ENCODE assay signal across 19 cellular contexts in the genomic region with DNA sequence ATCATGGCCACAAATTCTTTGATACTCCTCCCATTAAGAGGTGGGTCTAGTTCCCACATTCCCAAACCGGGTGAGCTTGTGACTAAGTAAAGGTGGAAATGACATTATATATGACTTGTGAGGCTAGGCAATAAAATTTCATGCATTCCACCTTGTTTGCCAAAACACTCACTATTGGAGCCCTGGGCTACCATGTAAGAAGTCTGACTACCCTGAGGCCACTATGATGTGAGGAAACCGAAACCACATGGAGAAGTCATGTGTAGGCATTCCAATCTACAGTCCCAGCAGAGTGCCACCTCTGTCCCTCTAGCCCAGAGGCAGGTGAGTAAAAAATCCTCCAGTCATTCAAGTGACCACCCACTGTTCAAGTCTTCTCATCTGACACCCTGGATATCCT. TPM values are rescaled to one million over a fixed set of nuclear protein-coding genes. Genes with fewer than 3 reads are reported as not detected.
DNase-seq lines count a peak whose midpoint lies in the region; ATAC-seq and TF ChIP-seq lines count a peak whose summit lies in the region.
"Had no signal": no experiment of that assay in that cellular context is flagged by ENCODE, and none has a peak within 500 bp of the region (broad histone marks: within the 10 kb centered on the region; RNA-seq: fewer than 3 reads in every experiment).

No MANE protein-coding gene starts in this region.

- no peak overlapping the region for H3K9ac ChIP-seq in GM23248

- DNase-seq in A172 (ENCODE audit: low spot score) (peak; percentile 45), GM23248 (peak; percentile 45), RPMI7951 (ENCODE audit: low read depth) (peak; percentile 60), foreskin keratinocyte (peak; percentile 76 to 93), NCI-H345 treated with DMSO at 0.1 percent for 48 hours (lab: John Stamatoyannopoulos, UW; ENCODE audit: unreplicated experiment) (no peak), NCI-H2029 (lab: John Stamatoyannopoulos, UW) (no peak), dorsolateral prefrontal cortex (no peak)
- DNase-seq: activated CD4-positive, alpha-beta memory T cell treated with anti-CD3 and anti-CD28 coated beads for 36 hours; activated naive CD4-positive, alpha-beta T cell treated with Interleukin-2 at 50 U/mL for 16 hours; amygdala; DMS79 treated with DMSO at 0.1 percent for 48 hours; GOT3; NCI-H1930; stimulated activated CD4-positive, alpha-beta T cell treated with anti-CD3 and anti-CD28 coated beads, Interleukin-4, amount 100 ng/mL, for 4 hours; WERI-Rb-1 had no signal

- H4K20me1 ChIP-seq in GM23248 (ENCODE audit: insufficient read depth), result no peaks in the 10 kb centered on the region

- ATAC-seq in foreskin keratinocyte (peak; percentile 85), HG03521 (IDR thresholded peaks at IDR 0.05; ENCODE audit: unreplicated experiment) (no peak)
- ATAC-seq: K562, left lobe of liver had no signal

- H2AFZ ChIP-seq in GM23248, result no peak overlapping the region

- WGBS in GM23248 (ENCODE audit: low coverage in 1 of 2, low lambda C conversion rate in 2 of 2, missing lambda C conversion rate in 2 of 2), 2 experiments, result 57 to 64% methylated on average over 2 of the region's 2 CpGs

- in situ Hi-C loops in GM23248 (cut with MboI), result no loop called here

- no peaks in the 10 kb centered on the region for H3K36me3 ChIP-seq in GM23248 (ENCODE audit: low read depth)
- H3K36me3 ChIP-seq: esophagus muscularis mucosa, WERI-Rb-1 had no signal

- H3K79me2 ChIP-seq in GM23248 (ENCODE audit: insufficient read depth), result no peaks in the 10 kb centered on the region

- no peak overlapping the region for H3K4me3 ChIP-seq in GM23248
- no peak overlapping the region for H3K4me3 ChIP-seq in dorsolateral prefrontal cortex
- H3K4me3 ChIP-seq: esophagus muscularis mucosa, K562 had no signal

- H3K4me2 ChIP-seq in GM23248 (ENCODE audit: unreplicated experiment), result no peak overlapping the region

- H3K27ac ChIP-seq in GM23248 (no peak overlapping the region), foreskin keratinocyte (peak overlapping the region; percentile 36), dorsolateral prefrontal cortex (no peak overlapping the region)
- H3K27ac ChIP-seq: esophagus muscularis mucosa, WERI-Rb-1 had no signal

- no peaks in the 10 kb centered on the region for H3F3A ChIP-seq in GM23248 (ENCODE audit: insufficient read depth)

- no peaks in the 10 kb centered on the region for H3K9me2 ChIP-seq in GM23248 (ENCODE audit: insufficient read depth)

- intact Hi-C loops in dorsolateral prefrontal cortex (cut with DNase I), result no loop called here

- no peaks in the 10 kb centered on the region for H3K9me3 ChIP-seq in GM23248 (ENCODE audit: low read depth)
- H3K9me3 ChIP-seq: esophagus muscularis mucosa had no signal

- H3K27me3 ChIP-seq in GM23248 (replicated peaks; ENCODE audit: insufficient read depth), result no peaks in the 10 kb centered on the region
- no peaks in the 10 kb centered on the region for H3K27me3 ChIP-seq in foreskin keratinocyte
- H3K27me3 ChIP-seq in dorsolateral prefrontal cortex, result peaks cover 0 to 6% (median 0%) of the 10 kb centered on the region in 45 donors

- H3K4me1 ChIP-seq in GM23248 (ENCODE audit: insufficient read depth), result no peaks in the 10 kb centered on the region
- H3K4me1 ChIP-seq in foreskin keratinocyte, result peaks cover 14% of the 10 kb centered on the region
- H3K4me1 ChIP-seq: esophagus muscularis mucosa had no signal

- TF ChIP-seq CTCF in foreskin keratinocyte (conservative IDR thresholded peaks at IDR 0.05), result no peak
- no peak for TF ChIP-seq CTCF in dorsolateral prefrontal cortex (IDR thresholded peaks at IDR 0.05 in 54 of 56, conservative IDR thresholded peaks at IDR 0.05 in 2 of 56; ENCODE audit: low read depth in 1 of 56, partially characterized antibody in 56 of 56)

RNA-seq across cellular contexts. Expression of a gene that starts 17.9 kb away (rescaled TPM):
- total RNA-seq in A172 (2014; rRNA removed; shearing (Covaris generic)), result 19.6 and 23.0 TPM in 2 replicates
- 16.2 and 18.7 TPM in 2 replicates for total RNA-seq in GM23248 (2014; rRNA removed; shearing (Covaris generic))
- 28.2 and 32.8 TPM in 2 replicates for polyA plus RNA-seq in GM23248 (2016; fragmentation: Nextera tagmentation; extraction: Ambion mirVana)
- total RNA-seq in RPMI7951 (2014; rRNA removed; shearing (Covaris generic)), result 8.6 and 10.5 TPM in 2 replicates
- 41.4 and 46.2 TPM in 2 replicates for total RNA-seq in foreskin keratinocyte
- 11.9 and 14.2 TPM in 2 replicates for polyA plus RNA-seq in foreskin keratinocyte
- total RNA-seq in dorsolateral prefrontal cortex, result 100 to 1,000 TPM in 3 of 120 experiments, 10 to 100 TPM in 117; 56.7 to 110 (median 76.0) TPM

RNA-seq across cellular contexts. Expression of a gene that starts 36.2 kb away (rescaled TPM):
- total RNA-seq in A172 (2014; rRNA removed; shearing (Covaris generic)), result 3.0 and 3.1 TPM in 2 replicates
- 2.4 and 6.2 TPM in 2 replicates for total RNA-seq in GM23248 (2014; rRNA removed; shearing (Covaris generic))
- polyA plus RNA-seq in GM23248 (2016; fragmentation: Nextera tagmentation; extraction: Ambion mirVana), result 3.6 and 4.2 TPM in 2 replicates
- 4.3 and 4.4 TPM in 2 replicates for total RNA-seq in RPMI7951 (2014; rRNA removed; shearing (Covaris generic))
- total RNA-seq in foreskin keratinocyte, result 0.11 and 0.24 TPM in 2 replicates
- polyA plus RNA-seq in foreskin keratinocyte, result 0.09 and 0.10 TPM in 2 replicates
- 100 to 1,000 TPM in 108 of 120 experiments, 10 to 100 TPM in 12; 50.1 to 249 (median 173) TPM for total RNA-seq in dorsolateral prefrontal cortex
- total RNA-seq: activated CD4-positive, alpha-beta memory T cell treated with anti-CD3 and anti-CD28 coated beads for 36 hours; K562 had no signal
- polyA plus RNA-seq: K562 had no signal

Comparison
In these comparisons a context has a peak if more than half of its experiments do, and no peak if none do; other contexts are left out.
1. DNase-seq: peak in A172 (single experiment), GM23248 (single experiment), RPMI7951 (single experiment) and foreskin keratinocyte (2 of 2); none in NCI-H345 treated with DMSO at 0.1 percent for 48 hours (single experiment), NCI-H2029 (single experiment) and dorsolateral prefrontal cortex (0 of 10).